Comparison of ENCODE assay signal across 19 cellular contexts in the genomic region with DNA sequence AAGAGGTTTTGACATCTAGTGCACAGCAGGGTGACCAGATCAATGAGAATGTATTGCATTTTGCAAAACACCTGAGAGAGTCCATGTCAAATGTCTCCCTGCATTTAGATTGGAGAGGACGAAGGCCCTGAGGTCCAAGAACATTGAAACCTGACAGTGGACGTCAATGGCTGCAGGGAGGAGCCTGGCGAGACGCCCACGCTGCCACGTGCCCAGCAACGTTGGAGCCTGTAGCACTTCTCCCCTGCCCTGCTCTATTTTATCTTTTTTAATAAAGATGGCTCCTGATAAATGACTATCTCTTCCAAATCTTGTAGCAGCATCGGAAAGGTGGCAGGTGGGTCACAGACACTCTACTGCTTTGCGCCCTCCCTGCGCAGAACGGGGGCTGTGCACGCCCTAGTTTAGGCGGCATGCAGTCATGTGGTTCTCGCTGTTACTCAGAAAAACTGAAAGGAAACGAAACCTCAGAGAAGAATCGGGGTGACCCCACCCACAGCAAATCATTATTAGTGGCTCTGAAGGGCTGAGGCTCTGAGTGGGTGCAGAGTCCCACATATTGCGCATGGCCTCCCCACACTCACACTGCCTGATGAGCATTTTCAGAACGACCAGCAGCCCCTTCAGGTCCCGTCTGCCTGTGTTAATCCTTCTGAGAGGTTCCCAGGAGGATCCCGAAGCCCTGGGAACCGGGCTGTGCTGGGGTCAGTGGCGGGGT.
DNase-seq lines count a peak whose midpoint lies in the region; ATAC-seq and TF ChIP-seq lines count a peak whose summit lies in the region.
"Had no signal": no experiment of that assay in that cellular context is flagged by ENCODE, and none has a peak within 500 bp of the region (broad histone marks: within the 10 kb centered on the region; RNA-seq: fewer than 3 reads in every experiment).

No MANE protein-coding gene starts in this region.

- H3K27ac Mint-ChIP-seq in CD4-positive, alpha-beta memory T cell: peak overlapping the region in 5 of 7 donors; percentile 65 to 95 (median 76)
- peak overlapping the region in 2 of 8 donors; percentile 40 to 43 for H3K27ac Mint-ChIP-seq in CD8-positive, alpha-beta memory T cell
- peak overlapping the region; percentile 61 for H3K27ac Mint-ChIP-seq in activated T-helper 17 cell treated with anti-CD3 and anti-CD28 coated beads, Interleukin-2, amount 50 U/mL, for 72 hours
- no peak overlapping the region for H3K27ac Mint-ChIP-seq in H9

- no peaks in the 10 kb centered on the region for H3K9me3 Mint-ChIP-seq in CD4-positive, alpha-beta memory T cell
- H3K9me3 Mint-ChIP-seq in CD8-positive, alpha-beta memory T cell: no peaks in the 10 kb centered on the region
- H3K9me3 Mint-ChIP-seq in activated T-helper 17 cell treated with anti-CD3 and anti-CD28 coated beads, Interleukin-2, amount 50 U/mL, for 72 hours: no peaks in the 10 kb centered on the region
- no peaks in the 10 kb centered on the region for H3K9me3 Mint-ChIP-seq in H9

- H3K79me2 ChIP-seq in H9 (ENCODE audit: insufficient read depth, low read length): no peaks in the 10 kb centered on the region

- intact Hi-C loops in CD4-positive, alpha-beta memory T cell (cut with micrococcal nuclease): no loop called here

- H3K18ac ChIP-seq in mesenchymal stem cell (ENCODE audit: low read depth in 1 of 2, low read length in 2 of 2): no peak overlapping the region
- no peak overlapping the region for H3K18ac ChIP-seq in H9 (ENCODE audit: insufficient read length, low read depth, low read length)

- peaks cover 0 to 2% of the 10 kb centered on the region in 2 donors for H3K27me3 Mint-ChIP-seq in CD4-positive, alpha-beta memory T cell
- peaks cover 3 to 10% of the 10 kb centered on the region in 2 donors for H3K27me3 Mint-ChIP-seq in CD8-positive, alpha-beta memory T cell
- H3K27me3 Mint-ChIP-seq in activated T-helper 17 cell treated with anti-CD3 and anti-CD28 coated beads, Interleukin-2, amount 50 U/mL, for 72 hours: no peaks in the 10 kb centered on the region
- peaks cover 8% of the 10 kb centered on the region for H3K27me3 Mint-ChIP-seq in H9 (ENCODE audit: low read depth)

- no peaks in the 10 kb centered on the region for H3K9me3 ChIP-seq in CD4-positive, alpha-beta memory T cell (ENCODE audit: control insufficient read depth in 1 of 2, low read length in 2 of 2)
- H3K9me3 ChIP-seq in CD8-positive, alpha-beta memory T cell (ENCODE audit: low read length): no peaks in the 10 kb centered on the region
- H3K9me3 ChIP-seq in mesenchymal stem cell (ENCODE audit: control insufficient read depth, low read length): no peaks in the 10 kb centered on the region
- H3K9me3 ChIP-seq in H9 (ENCODE audit: control insufficient read depth, low read depth, low read length): no peaks in the 10 kb centered on the region
- H3K9me3 ChIP-seq: BE2C, HAP-1, SJCRH30 had no signal

- no peak for TF ChIP-seq CTCF in H9 (conservative IDR thresholded peaks at IDR 0.05)

- WGBS in mesenchymal stem cell: 84% methylated on average over 22 of the region's 22 CpGs
- WGBS in H9 (ENCODE audit: extremely low coverage, insufficient read length, low lambda C conversion rate): no CpG with 5 or more reads among the region's 22 CpGs

- H3K14ac ChIP-seq in mesenchymal stem cell (ENCODE audit: low read length in 2 of 2) (no peak overlapping the region), H9 (ENCODE audit: insufficient read depth, low read length) (no peak overlapping the region; the same call in 1 of the 2 replicates)

- H3K9ac ChIP-seq in mesenchymal stem cell (ENCODE audit: low read length) (no peak overlapping the region), H9 (ENCODE audit: extremely low read depth, insufficient read length, low read length) (no peak overlapping the region)

- CTCF ChIA-PET in CD4-positive, alpha-beta memory T cell (lab: Charles Lee; ENCODE audit: partially characterized antibody): no interaction called here
- CTCF ChIA-PET in CD8-positive, alpha-beta memory T cell (lab: Charles Lee): no interaction called here

- no peak overlapping the region for H4K5ac ChIP-seq in H9 (ENCODE audit: insufficient read length, low read depth, low read length)

- no peak overlapping the region for H2BK12ac ChIP-seq in mesenchymal stem cell (ENCODE audit: low read length in 2 of 2)
- H2BK12ac ChIP-seq in H9 (ENCODE audit: insufficient read length, low read depth, low read length): no peak overlapping the region

- no peak overlapping the region for H3K56ac ChIP-seq in H9 (ENCODE audit: insufficient read length, low read depth, low read length)

- H4K8ac ChIP-seq in mesenchymal stem cell (ENCODE audit: low read length): no peak overlapping the region
- H4K8ac ChIP-seq in H9 (replicated peaks; ENCODE audit: insufficient read length, low read depth, low read length): no peak overlapping the region

- peak in 4 of 5 donors; percentile 3 to 38 (median 20) for DNase-seq in CD4-positive, alpha-beta memory T cell
- no peak for DNase-seq in CD8-positive, alpha-beta memory T cell
- DNase-seq in mesenteric fat pad (ENCODE audit: low spot score): peak; percentile 71
- no peak for DNase-seq in mesenchymal stem cell
- DNase-seq in C1 segment of cervical spinal cord (lab: John Stamatoyannopoulos, UW): no peak
- no peak for DNase-seq in H9
- DNase-seq: BE2C, COR-L47, DMS153, KG1, NCI-H1048, NCI-H1694, NCI-H345, NCI-H526 treated with DMSO at 0.1 percent for 48 hours, OCI-M1, SJCRH30 had no signal

- POLR2A ChIA-PET in CD4-positive, alpha-beta memory T cell (lab: Charles Lee; ENCODE audit: partially characterized antibody): no interaction called here
- POLR2A ChIA-PET in CD8-positive, alpha-beta memory T cell (lab: Charles Lee): no interaction called here

- H2AFZ ChIP-seq in mesenchymal stem cell (ENCODE audit: low read depth, low read length) (no peak overlapping the region), H9 (ENCODE audit: low read length) (no peak overlapping the region)

- H4K91ac ChIP-seq in mesenchymal stem cell (ENCODE audit: low read length) (no peak overlapping the region), H9 (ENCODE audit: insufficient read length, low read depth, low read length) (no peak overlapping the region)

- H3K36me3 Mint-ChIP-seq in CD4-positive, alpha-beta memory T cell: no peaks in the 10 kb centered on the region
- no peaks in the 10 kb centered on the region for H3K36me3 Mint-ChIP-seq in CD8-positive, alpha-beta memory T cell
- H3K36me3 Mint-ChIP-seq in activated T-helper 17 cell treated with anti-CD3 and anti-CD28 coated beads, Interleukin-2, amount 50 U/mL, for 72 hours (ENCODE audit: low read depth): no peaks in the 10 kb centered on the region
- H3K36me3 Mint-ChIP-seq in H9 (ENCODE audit: insufficient read depth in 1 of 3, low read depth in 3 of 3): no peaks in the 10 kb centered on the region

- no peaks in the 10 kb centered on the region for H3K27me3 ChIP-seq in CD4-positive, alpha-beta memory T cell (ENCODE audit: insufficient read depth, low read length)
- no peaks in the 10 kb centered on the region for H3K27me3 ChIP-seq in CD8-positive, alpha-beta memory T cell (ENCODE audit: insufficient read depth, low read length, poor library complexity, severe bottlenecking)
- H3K27me3 ChIP-seq in mesenchymal stem cell (ENCODE audit: control insufficient read depth in 1 of 2, insufficient read depth in 1 of 2, low read length in 2 of 2) (peaks cover 0 to 11% of the 10 kb centered on the region in 2 experiments), H9 (ENCODE audit: insufficient read depth, low read length) (no peaks in the 10 kb centered on the region)
- H3K27me3 ChIP-seq: BE2C, SJCRH30 had no signal

- no peak overlapping the region for H3K4me2 ChIP-seq in mesenchymal stem cell (ENCODE audit: low read length, poor library complexity, severe bottlenecking)
- no peak overlapping the region for H3K4me2 ChIP-seq in H9 (ENCODE audit: insufficient read depth, insufficient read length, low read length)

- no peaks in the 10 kb centered on the region for H4K20me1 ChIP-seq in H9 (ENCODE audit: control insufficient read depth, insufficient read depth, insufficient read length)

- H2BK5ac ChIP-seq in mesenchymal stem cell (ENCODE audit: low read depth, low read length, poor library complexity, severe bottlenecking) (no peak overlapping the region), H9 (ENCODE audit: insufficient read length, low read length) (no peak overlapping the region)

- H3K23ac ChIP-seq in mesenchymal stem cell (ENCODE audit: low read length in 2 of 2) (no peak overlapping the region), H9 (ENCODE audit: insufficient read length, low read depth, low read length) (no peak overlapping the region)

- H3T11ph ChIP-seq in H9 (ENCODE audit: low read length): no peak overlapping the region

- peaks cover 7 to 25% (median 10%) of the 10 kb centered on the region in 4 donors for H3K4me1 Mint-ChIP-seq in CD4-positive, alpha-beta memory T cell
- peaks cover 12 to 19% (median 13%) of the 10 kb centered on the region in 3 donors for H3K4me1 Mint-ChIP-seq in CD8-positive, alpha-beta memory T cell
- H3K4me1 Mint-ChIP-seq in activated T-helper 17 cell treated with anti-CD3 and anti-CD28 coated beads, Interleukin-2, amount 50 U/mL, for 72 hours: peaks cover 22% of the 10 kb centered on the region
- no peaks in the 10 kb centered on the region for H3K4me1 Mint-ChIP-seq in H9

- no peak overlapping the region for H2BK120ac ChIP-seq in mesenchymal stem cell (ENCODE audit: low read depth, low read length)
- no peak overlapping the region for H2BK120ac ChIP-seq in H9 (ENCODE audit: low read depth, low read length, poor library complexity, severe bottlenecking)

- no peak overlapping the region for H2BK15ac ChIP-seq in mesenchymal stem cell (ENCODE audit: low read depth, poor library complexity, severe bottlenecking)
- H2BK15ac ChIP-seq in H9 (ENCODE audit: low read depth, low read length): no peak overlapping the region

- peak overlapping the region in 1 of 2 donors; percentile 19 for H3K4me3 ChIP-seq in CD4-positive, alpha-beta memory T cell (ENCODE audit: low read length in 2 of 2)
- H3K4me3 ChIP-seq in CD8-positive, alpha-beta memory T cell (ENCODE audit: low read length): no peak overlapping the region
- H3K4me3 ChIP-seq in mesenchymal stem cell (ENCODE audit: insufficient read depth in 1 of 2, low read depth in 1 of 2, low read length in 2 of 2): no peak overlapping the region
- H3K4me3 ChIP-seq: HAP-1, SJCRH30 had no signal

- H3K4me1 ChIP-seq in CD4-positive, alpha-beta memory T cell (ENCODE audit: insufficient read depth, low read length): peaks cover 9% of the 10 kb centered on the region
- no peaks in the 10 kb centered on the region for H3K4me1 ChIP-seq in CD8-positive, alpha-beta memory T cell (ENCODE audit: insufficient read depth, low read length)
- no peaks in the 10 kb centered on the region for H3K4me1 ChIP-seq in mesenchymal stem cell (ENCODE audit: control insufficient read depth, insufficient read depth, low read depth, low read length)
- H3K4me1 ChIP-seq in H9 (ENCODE audit: insufficient read depth, low read length): no peaks in the 10 kb centered on the region
- H3K4me1 ChIP-seq: BE2C, HAP-1, SJCRH30 had no signal

- H3K27ac ChIP-seq in CD4-positive, alpha-beta memory T cell (ENCODE audit: low read depth, low read length): peak overlapping the region; percentile 4
- no peak overlapping the region for H3K27ac ChIP-seq in CD8-positive, alpha-beta memory T cell (ENCODE audit: low read depth, low read length)
- no peak overlapping the region for H3K27ac ChIP-seq in mesenchymal stem cell (ENCODE audit: low read length, poor library complexity, severe bottlenecking)
- no peak overlapping the region for H3K27ac ChIP-seq in H9 (ENCODE audit: insufficient read length, low read depth, low read length)
- H3K27ac ChIP-seq: RWPE1, SJCRH30 had no signal

- H2BK20ac ChIP-seq in H9 (ENCODE audit: low read depth, low read length, poor library complexity, severe bottlenecking): no peak overlapping the region

- no peaks in the 10 kb centered on the region for H3K23me2 ChIP-seq in H9 (ENCODE audit: insufficient read length, low read depth, low read length, poor library complexity, severe bottlenecking)

- H3K4me3 Mint-ChIP-seq in CD4-positive, alpha-beta memory T cell: peak overlapping the region; percentile 58 to 93 (median 76)
- peak overlapping the region in 6 of 7 donors; percentile 54 to 79 (median 73) for H3K4me3 Mint-ChIP-seq in CD8-positive, alpha-beta memory T cell
- H3K4me3 Mint-ChIP-seq in activated T-helper 17 cell treated with anti-CD3 and anti-CD28 coated beads, Interleukin-2, amount 50 U/mL, for 72 hours: peak overlapping the region; percentile 65
- H3K4me3 Mint-ChIP-seq in H9: no peak overlapping the region

- peak; percentile 86 for ATAC-seq in activated T-helper 17 cell treated with anti-CD3 and anti-CD28 coated beads, Interleukin-2, amount 50 U/mL, for 72 hours (replicated peaks)

- H3K79me1 ChIP-seq in mesenchymal stem cell (replicated peaks; ENCODE audit: low read length, poor library complexity, severe bottlenecking) (no peaks in the 10 kb centered on the region), H9 (ENCODE audit: insufficient read depth, low read depth, low read length, poor library complexity, severe bottlenecking) (no peaks in the 10 kb centered on the region)

- no peaks in the 10 kb centered on the region for H3K36me3 ChIP-seq in CD4-positive, alpha-beta memory T cell (ENCODE audit: insufficient read depth, low read length)
- H3K36me3 ChIP-seq in CD8-positive, alpha-beta memory T cell (ENCODE audit: insufficient read depth, low read length): no peaks in the 10 kb centered on the region
- H3K36me3 ChIP-seq in mesenchymal stem cell (ENCODE audit: control insufficient read depth in 1 of 2, insufficient read depth in 2 of 2, low read depth in 1 of 2, low read length in 2 of 2): no peaks in the 10 kb centered on the region
- H3K36me3 ChIP-seq: BE2C, HAP-1, SJCRH30 had no signal

- H3K4ac ChIP-seq in mesenchymal stem cell (ENCODE audit: low read depth in 1 of 2, low read length in 2 of 2) (no peak overlapping the region), H9 (ENCODE audit: low read depth, low read length) (no peak overlapping the region)

- H2AK5ac ChIP-seq in mesenchymal stem cell (ENCODE audit: low read length, severe bottlenecking) (no peak overlapping the region), H9 (ENCODE audit: insufficient read length, low read length) (no peak overlapping the region)

Comparison
In these comparisons a context has a peak if more than half of its experiments do, and no peak if none do; other contexts are left out.
1. DNase-seq: peak in CD4-positive, alpha-beta memory T cell (4 of 5) and mesenteric fat pad (single experiment); none in CD8-positive, alpha-beta memory T cell (0 of 5), mesenchymal stem cell (single experiment), C1 segment of cervical spinal cord (0 of 14) and H9 (single experiment).
2. H3K27ac Mint-ChIP-seq: peak in CD4-positive, alpha-beta memory T cell (5 of 7) and activated T-helper 17 cell treated with anti-CD3 and anti-CD28 coated beads, Interleukin-2, amount 50 U/mL, for 72 hours (single experiment); none in H9 (0 of 3).
3. H3K4me3 Mint-ChIP-seq: peak in CD4-positive, alpha-beta memory T cell (8 of 8), CD8-positive, alpha-beta memory T cell (6 of 7) and activated T-helper 17 cell treated with anti-CD3 and anti-CD28 coated beads, Interleukin-2, amount 50 U/mL, for 72 hours (single experiment); none in H9 (0 of 2).